ENCODE assay signal across 15 cellular contexts in genomic region chr11:121800704-121801516, GRCh38.
DNase-seq lines count a peak whose midpoint lies in the region; ATAC-seq and TF ChIP-seq lines count a peak whose summit lies in the region.
"Had no signal": no experiment of that assay in that cellular context is flagged by ENCODE, and none has a peak within 500 bp of the region (broad histone marks: within the 10 kb centered on the region; RNA-seq: fewer than 3 reads in every experiment).

No MANE protein-coding gene starts in this region.

- H3K9me3 ChIP-seq in heart right ventricle (peaks cover 0 to 14% (median 6%) of the 10 kb centered on the region in 11 donors), neural progenitor cell (ENCODE audit: low read depth) (no peaks in the 10 kb centered on the region), uterus (no peaks in the 10 kb centered on the region), upper lobe of left lung (no peaks in the 10 kb centered on the region)
- H3K9me3 ChIP-seq: HAP-1 had no signal

- H4K20me1 ChIP-seq in neural progenitor cell (ENCODE audit: low read depth): no peaks in the 10 kb centered on the region

- H3K27me3 ChIP-seq in heart right ventricle: no peaks in the 10 kb centered on the region
- no peaks in the 10 kb centered on the region for H3K27me3 ChIP-seq in neural progenitor cell
- H3K27me3 ChIP-seq in uterus: no peaks in the 10 kb centered on the region
- H3K27me3 ChIP-seq in upper lobe of left lung: no peaks in the 10 kb centered on the region

- peaks cover 0 to 18% (median 0%) of the 10 kb centered on the region in 9 donors for H3K4me1 ChIP-seq in heart right ventricle
- H3K4me1 ChIP-seq in neural progenitor cell: peaks cover 33% of the 10 kb centered on the region
- H3K4me1 ChIP-seq in uterus: no peaks in the 10 kb centered on the region
- H3K4me1 ChIP-seq in upper lobe of left lung: no peaks in the 10 kb centered on the region
- H3K4me1 ChIP-seq: Caco-2 had no signal

- H3K4me3 ChIP-seq in heart right ventricle (no peak overlapping the region), neural progenitor cell (peak overlapping the region; percentile 27), uterus (no peak overlapping the region), upper lobe of left lung (no peak overlapping the region)
- H3K4me3 ChIP-seq: HAP-1 had no signal

- intact Hi-C loops in heart right ventricle (cut with DNase I): no loop called here
- intact Hi-C loops in uterus (cut with DNase I; ENCODE audit: low total_unique reads): no loop called here

- no peaks in the 10 kb centered on the region for H3K27me3 Mint-ChIP-seq in neural progenitor cell (ENCODE audit: insufficient read depth, low read depth)
- H3K27me3 Mint-ChIP-seq: activated CD4-positive, alpha-beta memory T cell treated with anti-CD3 and anti-CD28 coated beads for 36 hours had no signal

- 17 to 18% methylated on average over 11 of the region's 11 CpGs for WGBS in heart right ventricle, 2 donors
- 31 to 40% methylated on average over 10 to 11 of the region's 11 CpGs for WGBS in upper lobe of left lung, 2 donors

- H2AFZ ChIP-seq in neural progenitor cell (replicated peaks): peak overlapping the region; percentile 80

- TF ChIP-seq CTCF in heart right ventricle (IDR thresholded peaks at IDR 0.05) (no peak), neural progenitor cell (IDR thresholded peaks at IDR 0.05) (no peak), uterus (IDR thresholded peaks at IDR 0.05) (no peak), upper lobe of left lung (IDR thresholded peaks at IDR 0.05) (no peak)

- peak overlapping the region; percentile 54 for H3K4me3 Mint-ChIP-seq in neural progenitor cell
- H3K4me3 Mint-ChIP-seq: activated CD4-positive, alpha-beta memory T cell treated with anti-CD3 and anti-CD28 coated beads for 36 hours; stimulated activated naive B cell treated with anti-CD40 and anti-IgM and Interleukin-4, amounts not matched to agents 10 μg/mL and 1 μg/mL and 100 μg/mL, for 72 hours had no signal

- ATAC-seq in heart right ventricle (peak in 6 of 8 donors; percentile 30 to 64 (median 44)), esophagus mucosa (no peak), upper lobe of left lung (ENCODE audit: low FRiP score in 2 of 2) (no peak)
- ATAC-seq: stimulated activated naive B cell treated with anti-CD40 and anti-IgM and Interleukin-4, amounts not matched to agents 10 μg/mL and 1 μg/mL and 100 μg/mL, for 72 hours had no signal

- H3K36me3 Mint-ChIP-seq in neural progenitor cell: no peaks in the 10 kb centered on the region
- H3K36me3 Mint-ChIP-seq: activated CD4-positive, alpha-beta memory T cell treated with anti-CD3 and anti-CD28 coated beads for 36 hours; naive B cell; stimulated activated naive B cell treated with anti-CD40 and anti-IgM and Interleukin-4, amounts not matched to agents 10 μg/mL and 1 μg/mL and 100 μg/mL, for 72 hours had no signal

- no peak for TF ChIP-seq EP300 in upper lobe of left lung (IDR thresholded peaks at IDR 0.05)

- no peaks in the 10 kb centered on the region for H3K79me2 ChIP-seq in neural progenitor cell (ENCODE audit: low read depth)

- H3K27ac ChIP-seq in heart right ventricle: peak overlapping the region in 5 of 10 donors; percentile 41 to 56 (median 51)
- peak overlapping the region; percentile 77 for H3K27ac ChIP-seq in neural progenitor cell
- H3K27ac ChIP-seq in uterus: peak overlapping the region; percentile 4 to 59
- H3K27ac ChIP-seq in upper lobe of left lung: no peak overlapping the region

- H3K4me2 ChIP-seq in neural progenitor cell: peak overlapping the region; percentile 77

- H3K9ac ChIP-seq in neural progenitor cell: no peak overlapping the region

- H3K36me3 ChIP-seq in heart right ventricle (no peaks in the 10 kb centered on the region), neural progenitor cell (no peaks in the 10 kb centered on the region), uterus (no peaks in the 10 kb centered on the region), upper lobe of left lung (no peaks in the 10 kb centered on the region)
- H3K36me3 ChIP-seq: HAP-1 had no signal

- H3F3A ChIP-seq in neural progenitor cell (ENCODE audit: low read depth): peaks cover 33% of the 10 kb centered on the region

- peaks cover 32% of the 10 kb centered on the region for H3K4me1 Mint-ChIP-seq in neural progenitor cell
- H3K4me1 Mint-ChIP-seq: naive B cell; stimulated activated naive B cell treated with anti-CD40 and anti-IgM and Interleukin-4, amounts not matched to agents 10 μg/mL and 1 μg/mL and 100 μg/mL, for 72 hours had no signal

- H3K9me3 Mint-ChIP-seq in neural progenitor cell: peaks cover 5% of the 10 kb centered on the region

- TF ChIP-seq POLR2A in uterus (IDR thresholded peaks at IDR 0.05) (no peak), upper lobe of left lung (IDR thresholded peaks at IDR 0.05) (no peak)

- H3K27ac Mint-ChIP-seq in neural progenitor cell: peak overlapping the region; percentile 76
- H3K27ac Mint-ChIP-seq: activated CD4-positive, alpha-beta memory T cell treated with anti-CD3 and anti-CD28 coated beads for 36 hours; stimulated activated naive B cell treated with anti-CD40 and anti-IgM and Interleukin-4, amounts not matched to agents 10 μg/mL and 1 μg/mL and 100 μg/mL, for 72 hours had no signal

- DNase-seq in astrocyte of the hippocampus (ENCODE audit: low read depth, low spot score) (peak; percentile 95), heart right ventricle (no peak), neural progenitor cell (ENCODE audit: low spot score) (peak; percentile 92), uterus (peak in 1 of 2 donors; percentile 40), upper lobe of left lung (no peak)
- DNase-seq in activated CD4-positive, CD25-positive, alpha-beta regulatory T cell treated with anti-CD3 and anti-CD28 coated beads, Interleukin-2, amount 50 U/mL, for 72 hours: no peak
- DNase-seq: activated CD4-positive, alpha-beta memory T cell treated with anti-CD3 and anti-CD28 coated beads for 36 hours; activated gamma-delta T cell treated with Interleukin-2 at 50 U/mL for 16 hours; Caco-2; naive B cell; stimulated activated CD4-positive, alpha-beta T cell treated with anti-CD3 and anti-CD28 coated beads, Interleukin-1b, Interleukin-23, amount 100 ng/mL, for 48 hours; stimulated activated naive B cell treated with anti-CD40 and anti-IgM and Interleukin-4, amounts not matched to agents 10 μg/mL and 1 μg/mL and 100 μg/mL, for 72 hours; T-helper 1 cell had no signal

Comparison
In these comparisons a context has a peak if more than half of its experiments do, and no peak if none do; other contexts are left out.
1. DNase-seq: peak in astrocyte of the hippocampus (single experiment) and neural progenitor cell (single experiment); none in heart right ventricle (0 of 2), upper lobe of left lung (0 of 2) and activated CD4-positive, CD25-positive, alpha-beta regulatory T cell treated with anti-CD3 and anti-CD28 coated beads, Interleukin-2, amount 50 U/mL, for 72 hours (single experiment).
2. ATAC-seq: peak in heart right ventricle (6 of 8); none in esophagus mucosa (single experiment) and upper lobe of left lung (0 of 2).
3. H3K27ac ChIP-seq: peak in neural progenitor cell (single experiment) and uterus (2 of 2); none in upper lobe of left lung (0 of 4).